In the genomic region with DNA sequence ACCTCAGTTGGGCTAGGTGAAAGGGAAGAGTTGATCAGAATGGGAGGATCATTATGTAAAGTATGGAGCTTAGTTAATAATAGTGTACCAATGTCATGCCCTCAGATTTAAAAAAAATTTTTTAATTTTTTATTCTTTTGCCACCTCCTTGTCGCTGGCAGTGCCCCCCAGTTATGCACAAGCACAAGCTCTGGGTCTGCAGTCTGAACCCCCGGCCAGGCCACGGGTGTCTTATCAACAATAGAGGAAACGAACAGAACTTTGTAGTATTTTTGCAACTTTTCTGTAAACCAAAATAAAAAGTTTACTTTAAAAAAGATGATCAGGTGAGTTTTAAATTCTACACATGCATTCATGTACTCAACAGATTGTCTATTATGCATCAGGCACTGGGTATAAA, we compare ENCODE assay signal across 1 cellular context.
TF ChIP-seq lines count a peak whose summit lies in the region.

No MANE protein-coding gene starts in this region.

TF ChIP-seq in H1, 55 proteins besides CTCF, POLR2A, EP300 and RAD21:
- no peak for TF ChIP-seq E2F6 (IDR thresholded peaks at IDR 0.05)
- TF ChIP-seq SRF (IDR thresholded peaks at IDR 0.05; ENCODE audit: low read depth, low read length): no peak
- no peak for TF ChIP-seq TCF12 (IDR thresholded peaks at IDR 0.05; ENCODE audit: low read depth, low read length)
- no peak for TF ChIP-seq SIRT6 (IDR thresholded peaks at IDR 0.05; ENCODE audit: low read length)
- TF ChIP-seq, protein P1, sequence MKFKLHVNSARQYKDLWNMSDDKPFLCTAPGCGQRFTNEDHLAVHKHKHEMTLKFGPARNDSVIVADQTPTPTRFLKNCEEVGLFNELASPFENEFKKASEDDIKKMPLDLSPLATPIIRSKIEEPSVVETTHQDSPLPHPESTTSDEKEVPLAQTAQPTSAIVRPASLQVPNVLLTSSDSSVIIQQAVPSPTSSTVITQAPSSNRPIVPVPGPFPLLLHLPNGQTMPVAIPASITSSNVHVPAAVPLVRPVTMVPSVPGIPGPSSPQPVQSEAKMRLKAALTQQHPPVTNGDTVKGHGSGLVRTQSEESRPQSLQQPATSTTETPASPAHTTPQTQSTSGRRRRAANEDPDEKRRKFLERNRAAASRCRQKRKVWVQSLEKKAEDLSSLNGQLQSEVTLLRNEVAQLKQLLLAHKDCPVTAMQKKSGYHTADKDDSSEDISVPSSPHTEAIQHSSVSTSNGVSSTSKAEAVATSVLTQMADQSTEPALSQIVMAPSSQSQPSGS (IDR thresholded peaks at IDR 0.05; ENCODE audit: low read length): no peak
- no peak for TF ChIP-seq JUN (IDR thresholded peaks at IDR 0.05; ENCODE audit: low read depth, low read length)
- TF ChIP-seq ATF3 (IDR thresholded peaks at IDR 0.05; ENCODE audit: insufficient read depth, low read depth, low read length): no peak
- no peak for TF ChIP-seq CBX5 (IDR thresholded peaks at IDR 0.05; ENCODE audit: low read depth, low read length)
- TF ChIP-seq SAP30 (IDR thresholded peaks at IDR 0.05; ENCODE audit: insufficient read depth, insufficient replicate concordance, low read length): no peak
- no peak for TF ChIP-seq GABPA (IDR thresholded peaks at IDR 0.05; ENCODE audit: borderline replicate concordance, insufficient read depth, low read length)
- TF ChIP-seq RXRA (IDR thresholded peaks at IDR 0.05; ENCODE audit: insufficient read depth, low read depth, low read length): no peak
- no peak for TF ChIP-seq HDAC2 (IDR thresholded peaks at IDR 0.05; ENCODE audit: borderline replicate concordance in 1 of 2, low read depth in 2 of 2, low read length in 2 of 2)
- TF ChIP-seq CTBP2 (IDR thresholded peaks at IDR 0.05; ENCODE audit: borderline replicate concordance, insufficient read depth, insufficient read length, low read length): no peak
